ENCODE assay signal across 4 cellular contexts in the genomic region with DNA sequence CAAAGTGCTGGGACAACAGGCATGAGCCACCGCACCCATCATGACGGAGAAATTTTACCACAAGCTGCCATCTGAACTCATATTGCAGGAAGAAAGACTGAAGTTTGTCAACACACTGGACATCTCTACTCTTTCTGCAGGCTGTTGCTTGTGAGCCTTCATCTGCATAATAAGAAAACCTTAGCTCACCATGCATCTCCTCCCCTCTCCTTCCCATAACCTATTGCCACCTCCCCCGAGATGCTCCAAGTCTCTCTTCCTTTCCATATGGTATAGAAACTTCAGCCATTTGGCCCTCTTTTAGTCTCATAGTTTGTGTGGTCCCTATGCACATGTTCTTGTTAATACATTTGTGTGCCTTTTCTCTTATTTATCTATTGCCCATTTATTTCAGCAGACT.
"Had no signal": no experiment of that assay in that cellular context is flagged by ENCODE, and none has a peak within 500 bp of the region (broad histone marks: within the 10 kb centered on the region; RNA-seq: fewer than 3 reads in every experiment).

No MANE protein-coding gene starts in this region.

- H3K27ac ChIP-seq: HL-60, KMS-11 had no signal

- ATAC-seq: HepG2, K562 had no signal

- H3K4me3 ChIP-seq: K562 had no signal
